1 cellular context compared by ENCODE assay signal in genomic region chr1:23779826-23780371, GRCh38.
TF ChIP-seq lines count a peak whose summit lies in the region.

No MANE protein-coding gene starts in this region.

TF ChIP-seq in IMR-90, 13 proteins besides CTCF, POLR2A, EP300 and RAD21:
- TF ChIP-seq FOS (IDR thresholded peaks at IDR 0.05; ENCODE audit: low read depth, low read length) (peak; percentile 60; the same call in 1 of the 2 replicates), BHLHE40 (IDR thresholded peaks at IDR 0.05; ENCODE audit: low read depth, low read length) (no peak), MAZ (IDR thresholded peaks at IDR 0.05; ENCODE audit: borderline replicate concordance, low read depth, low read length) (no peak), CHD1 (IDR thresholded peaks at IDR 0.05; ENCODE audit: low read depth, low read length) (no peak), NFE2L2 (IDR thresholded peaks at IDR 0.05; ENCODE audit: low read depth, low read length) (peak; percentile 77), CEBPB (IDR thresholded peaks at IDR 0.05; ENCODE audit: low read depth, low read length) (peak; percentile 63), MXI1 (IDR thresholded peaks at IDR 0.05; ENCODE audit: borderline replicate concordance, low read depth, low read length) (no peak), MAFK (IDR thresholded peaks at IDR 0.05; ENCODE audit: low read depth, low read length) (peak; percentile 98)
- TF ChIP-seq, protein P1, sequence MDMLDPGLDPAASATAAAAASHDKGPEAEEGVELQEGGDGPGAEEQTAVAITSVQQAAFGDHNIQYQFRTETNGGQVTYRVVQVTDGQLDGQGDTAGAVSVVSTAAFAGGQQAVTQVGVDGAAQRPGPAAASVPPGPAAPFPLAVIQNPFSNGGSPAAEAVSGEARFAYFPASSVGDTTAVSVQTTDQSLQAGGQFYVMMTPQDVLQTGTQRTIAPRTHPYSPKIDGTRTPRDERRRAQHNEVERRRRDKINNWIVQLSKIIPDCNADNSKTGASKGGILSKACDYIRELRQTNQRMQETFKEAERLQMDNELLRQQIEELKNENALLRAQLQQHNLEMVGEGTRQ (IDR thresholded peaks at IDR 0.05; ENCODE audit: low read depth, low read length), result no peak
